20 cellular contexts compared by ENCODE assay signal in genomic region chr7:140322759-140323158, GRCh38.
DNase-seq lines count a peak whose midpoint lies in the region; ATAC-seq, FAIRE-seq and TF ChIP-seq lines count a peak whose summit lies in the region.
"Had no signal": no experiment of that assay in that cellular context is flagged by ENCODE, and none has a peak within 500 bp of the region (broad histone marks: within the 10 kb centered on the region; RNA-seq: fewer than 3 reads in every experiment).

No MANE protein-coding gene starts in this region.

- no peaks in the 10 kb centered on the region for H3K9me1 ChIP-seq in K562 (ENCODE audit: control insufficient read depth, insufficient read depth, low read length)

- no peaks in the 10 kb centered on the region for H3K27me3 ChIP-seq in K562 (ENCODE audit: control insufficient read depth in 2 of 2, insufficient read depth in 2 of 2, low read length in 2 of 2)

- peak; percentile 82 for ATAC-seq in K562
- ATAC-seq: HCT116, Panc1 had no signal

- H4K20me1 ChIP-seq in K562 (replicated peaks; ENCODE audit: control insufficient read depth, insufficient read depth, low read length) = no peaks in the 10 kb centered on the region

- H3K9me3 ChIP-seq in K562 (replicated peaks; ENCODE audit: control insufficient read depth, insufficient read depth, low read depth, low read length) = peaks cover 3% of the 10 kb centered on the region

- in situ Hi-C loops in K562 (cut with MboI) = loop anchor here (10.0 kb wide), 1 partner anchor 678 kb away; no protein-coding TSS in a partner anchor

- intact Hi-C loops in K562 (cut with micrococcal nuclease) = loop anchor here (1.0 to 10.0 kb wide), 4 partner anchors 147 to 548 kb away; partner anchors contain the start of genes HIPK2 and PARP12

- H3K4me3 ChIP-seq in K562 = no peak overlapping the region

- no peak for TF ChIP-seq CTCF in K562 (IDR thresholded peaks at IDR 0.05 in 2 of 3, conservative IDR thresholded peaks at IDR 0.05 in 1 of 3; ENCODE audit: insufficient read depth in 2 of 3, low read depth in 1 of 3, low read length in 3 of 3)

- DNase-seq in ELF-1 (ENCODE audit: low read depth, low spot score) (peak; percentile 53), OCI-M1 (lab: John Stamatoyannopoulos, UW) (peak; percentile 61), K562 (ENCODE audit: extremely low read depth in 1 of 4, low spot score in 3 of 4) (peak; percentile 74 to 95 (median 84)), iPS-NIHi11 (ENCODE audit: low spot score) (peak; percentile 29), NCI-H1436 treated with DMSO at 0.1 percent for 48 hours (lab: John Stamatoyannopoulos, UW) (no peak), islet precursor cell (no peak), glomerular visceral epithelial cell (ENCODE audit: extremely low spot score) (no peak), hippocampal formation (lab: John Stamatoyannopoulos, UW) (no peak)
- DNase-seq: 8988T, DMS79 treated with DMSO at 0.1 percent for 48 hours, MM.1S, NCI-H1092, NCI-H1694, NCI-H2227 treated with DMSO at 0.1 percent for 48 hours, NCI-H524, NCI-H82 had no signal

- TF ChIP-seq RAD21 in K562 (CRISPR knock-in tag; conservative IDR thresholded peaks at IDR 0.05 in 1 of 2, IDR thresholded peaks at IDR 0.05 in 1 of 2) = no peak

- peak overlapping the region; percentile 27 to 51; a peak in 2 of 4 replicates for H3K9ac ChIP-seq in K562 (ENCODE audit: insufficient read depth in 1 of 2, low read depth in 2 of 2, low read length in 2 of 2)

- H3K79me2 ChIP-seq in K562 (ENCODE audit: control insufficient read depth, insufficient read depth, low read length) = no peaks in the 10 kb centered on the region

- peak; percentile 95 for TF ChIP-seq EP300 in K562 (IDR thresholded peaks at IDR 0.05; ENCODE audit: low read length)

- H2AFZ ChIP-seq in K562 (ENCODE audit: low read depth, low read length) = peak overlapping the region; percentile 52

- H3K4me1 ChIP-seq in K562 (replicated peaks in 1 of 2; ENCODE audit: control insufficient read depth in 2 of 2, insufficient read depth in 2 of 2, low read length in 2 of 2) = peaks cover 32 to 39% of the 10 kb centered on the region in 2 experiments

- POLR2A ChIA-PET in K562 (lab: Yijun Ruan, JAX) = interaction anchor here (0.8 to 1.9 kb wide), 3 partner anchors 9 to 243 kb away, joined by 3 to 6 read pairs (median 4); no protein-coding TSS in a partner anchor

- peak; percentile 88 for FAIRE-seq in K562 (lab: Jason Lieb, UNC)
- FAIRE-seq: HTR-8/SVneo had no signal

- CTCF ChIA-PET in K562 (lab: Yijun Ruan, JAX; ENCODE audit: low intra/inter-chr PET ratio) = no interaction called here

- BruUV-seq in K562 (replicated peaks; lab: Mats Ljungman, UMichigan) = no TSS peak

- TF ChIP-seq POLR2A in K562 (conservative IDR thresholded peaks at IDR 0.05) = no peak

- H3K27ac ChIP-seq in K562 (ENCODE audit: extremely low read depth, low read depth, low read length) = peak overlapping the region; percentile 62
- H3K27ac ChIP-seq: HL-60 had no signal

- under 1% methylated on average over 6 of the region's 6 CpGs for WGBS in K562 (ENCODE audit: insufficient coverage, low coverage, missing lambda C conversion rate)

- no peaks in the 10 kb centered on the region for H3K36me3 ChIP-seq in K562 (ENCODE audit: control insufficient read depth, insufficient read depth, low read length)

- peak overlapping the region; percentile 74 for H3K4me2 ChIP-seq in K562 (ENCODE audit: insufficient read depth, low read length)

TF ChIP-seq in K562, 482 proteins besides CTCF, POLR2A, EP300 and RAD21 (continues in another document):
- TF ChIP-seq EHMT2 (IDR thresholded peaks at IDR 0.05) = no peak
- no peak for TF ChIP-seq ARHGAP35 (IDR thresholded peaks at IDR 0.05; ENCODE audit: partially characterized antibody)
- peak; percentile 42; the same call in 1 of the 2 replicates for TF ChIP-seq L3MBTL2 (IDR thresholded peaks at IDR 0.05)
- no peak for TF ChIP-seq NKRF (IDR thresholded peaks at IDR 0.05; ENCODE audit: borderline replicate concordance)
- no peak for TF ChIP-seq SMAD2 (IDR thresholded peaks at IDR 0.05; ENCODE audit: low read depth, low read length)
- no peak for TF ChIP-seq FOXO4 (CRISPR knock-in tag; IDR thresholded peaks at IDR 0.05)
- TF ChIP-seq ZFP1 (CRISPR knock-in tag; IDR thresholded peaks at IDR 0.05) = no peak
- no peak for TF ChIP-seq BACH1 (tag; IDR thresholded peaks at IDR 0.05)
- peak; percentile 94 for TF ChIP-seq MEIS2 (IDR thresholded peaks at IDR 0.05; ENCODE audit: partially characterized antibody)
- TF ChIP-seq FOXJ3 (CRISPR knock-in tag; IDR thresholded peaks at IDR 0.05) = no peak
- 0 out of 4 replicates have a peak, but pooled peaks of 1 of the 2 experiments have one; percentile 20 for TF ChIP-seq SRF (CRISPR knock-in tag; IDR thresholded peaks at IDR 0.05)
- no peak for TF ChIP-seq ZNF76 (CRISPR knock-in tag; IDR thresholded peaks at IDR 0.05; ENCODE audit: borderline replicate concordance)
- TF ChIP-seq ELF4 (CRISPR knock-in tag; IDR thresholded peaks at IDR 0.05) = no peak
- no peak for TF ChIP-seq EWSR1 (IDR thresholded peaks at IDR 0.05; ENCODE audit: borderline replicate concordance, low read depth, partially characterized antibody)
- no peak for TF ChIP-seq MCM3 (IDR thresholded peaks at IDR 0.05)
- no peak for TF ChIP-seq TRIM25 (IDR thresholded peaks at IDR 0.05; ENCODE audit: borderline replicate concordance)
- no peak for TF ChIP-seq TCF15 (CRISPR knock-in tag; IDR thresholded peaks at IDR 0.05)
- TF ChIP-seq SRSF7 (optimal IDR thresholded peaks at IDR 0.05; ENCODE audit: low read depth, low read length) = no peak
- no peak for TF ChIP-seq ZNF408 (CRISPR knock-in tag; IDR thresholded peaks at IDR 0.05; ENCODE audit: low read depth)
- no peak for TF ChIP-seq ZNF551 (CRISPR knock-in tag; IDR thresholded peaks at IDR 0.05)
- no peak for TF ChIP-seq ZSCAN32 (CRISPR knock-in tag; IDR thresholded peaks at IDR 0.05)
- TF ChIP-seq DDX20 (tag; IDR thresholded peaks at IDR 0.05; ENCODE audit: low read depth) = no peak
- TF ChIP-seq ATF7 (IDR thresholded peaks at IDR 0.05) = peak; percentile 46; the same call in 1 of the 2 replicates
- TF ChIP-seq HOXB6 (CRISPR knock-in tag; IDR thresholded peaks at IDR 0.05; ENCODE audit: borderline replicate concordance) = no peak
- TF ChIP-seq PML (IDR thresholded peaks at IDR 0.05; ENCODE audit: low read length) = peak; percentile 94
- TF ChIP-seq FOXP1 (CRISPR knock-in tag; IDR thresholded peaks at IDR 0.05) = no peak
- TF ChIP-seq SMAD4 (CRISPR knock-in tag; conservative IDR thresholded peaks at IDR 0.05) = peak; percentile 44
- TF ChIP-seq MECOM (CRISPR knock-in tag; IDR thresholded peaks at IDR 0.05) = peak; percentile 23; the same call in 1 of the 2 replicates
- no peak for TF ChIP-seq DIDO1 (tag; IDR thresholded peaks at IDR 0.05; ENCODE audit: low read depth)
- TF ChIP-seq RCOR1 (IDR thresholded peaks at IDR 0.05; ENCODE audit: borderline replicate concordance in 1 of 2, low read depth in 2 of 2, low read length in 2 of 2) = peak; percentile 80 to 89; a peak in 3 of 4 replicates
- no peak for TF ChIP-seq ZNF212 (CRISPR knock-in tag; IDR thresholded peaks at IDR 0.05)
- TF ChIP-seq ZNF12 (CRISPR knock-in tag; IDR thresholded peaks at IDR 0.05) = peak; percentile 44; the same call in 1 of the 2 replicates

Comparison
In these comparisons a context has a peak if more than half of its experiments do, and no peak if none do; other contexts are left out.
1. DNase-seq: peak in ELF-1 (single experiment), OCI-M1 (single experiment), K562 (4 of 4) and iPS-NIHi11 (single experiment); none in NCI-H1436 treated with DMSO at 0.1 percent for 48 hours (single experiment), islet precursor cell (single experiment), glomerular visceral epithelial cell (single experiment) and hippocampal formation (0 of 2).